8 cellular contexts compared by ENCODE assay signal in genomic region chr2:28751102-28751955, GRCh38. TPM values are rescaled to one million over a fixed set of nuclear protein-coding genes. Genes with fewer than 3 reads are reported as not detected.
DNase-seq lines count a peak whose midpoint lies in the region; TF ChIP-seq lines count a peak whose summit lies in the region.

Gene PPP1CB, plus strand, starts transcription at chr2:28751830. Its CDS starts 295 bp downstream, at chr2:28752125.

- CTCF ChIA-PET in RWPE1 (lab: Yijun Ruan, JAX), result interaction anchor here (0.6 to 2.1 kb wide), 3 partner anchors 141 to 184 kb away, joined by 3 to 16 read pairs (median 5); no protein-coding TSS in a partner anchor

- H3K4me3 Mint-ChIP-seq in activated T-helper 2 cell treated with anti-CD3 and anti-CD28 coated beads, Interferon-gamma antibody, Interleukin-2, Interleukin-4, amounts not matched to agents 10 μg/mL and 5 μg/mL and 100 μg/mL, durations not matched to agents 14 hours and 24 hours and 36 hours (ENCODE audit: low read depth), result peak within 1 kb of the TSS; percentile 90
- H3K4me3 Mint-ChIP-seq in nephron, result peak within 1 kb of the TSS; percentile 94 to 98 (median 95)
- H3K4me3 Mint-ChIP-seq in stimulated activated naive CD8-positive, alpha-beta T cell treated with anti-CD3 and anti-CD28 coated beads, Interleukin-15, Interleukin-2, amounts not matched to agents 100 ng/mL and 50 ng/mL, for 24 hours, result peak within 1 kb of the TSS; percentile 98

- no peaks in the 10 kb centered on the region for H3K9me3 Mint-ChIP-seq in activated T-helper 2 cell treated with anti-CD3 and anti-CD28 coated beads, Interferon-gamma antibody, Interleukin-2, Interleukin-4, amounts not matched to agents 10 μg/mL and 5 μg/mL and 100 μg/mL, durations not matched to agents 14 hours and 24 hours and 36 hours
- H3K9me3 Mint-ChIP-seq in nephron, result no peaks in the 10 kb centered on the region
- no peaks in the 10 kb centered on the region for H3K9me3 Mint-ChIP-seq in stimulated activated naive CD8-positive, alpha-beta T cell treated with anti-CD3 and anti-CD28 coated beads, Interleukin-15, Interleukin-2, amounts not matched to agents 100 ng/mL and 50 ng/mL, for 24 hours

- peak within 1 kb of the TSS; percentile 96 for H3K27ac Mint-ChIP-seq in activated T-helper 2 cell treated with anti-CD3 and anti-CD28 coated beads, Interferon-gamma antibody, Interleukin-2, Interleukin-4, amounts not matched to agents 10 μg/mL and 5 μg/mL and 100 μg/mL, durations not matched to agents 14 hours and 24 hours and 36 hours
- peak within 1 kb of the TSS; percentile 98 to 100 (median 99) for H3K27ac Mint-ChIP-seq in nephron
- H3K27ac Mint-ChIP-seq in stimulated activated naive CD8-positive, alpha-beta T cell treated with anti-CD3 and anti-CD28 coated beads, Interleukin-15, Interleukin-2, amounts not matched to agents 100 ng/mL and 50 ng/mL, for 24 hours, result peak within 1 kb of the TSS; percentile 97

- DNase-seq in ELF-1 (ENCODE audit: low read depth, low spot score), result peak; percentile 94
- peak; percentile 86 for DNase-seq in H4 (ENCODE audit: low spot score)
- DNase-seq in LNCaP clone FGC (ENCODE audit: low read depth), result peak; percentile 85
- DNase-seq in RWPE1 (ENCODE audit: low spot score), result peak; percentile 89
- DNase-seq in activated T-helper 2 cell treated with anti-CD3 and anti-CD28 coated beads, Interferon-gamma antibody, Interleukin-2, Interleukin-4, amounts not matched to agents 10 μg/mL and 5 μg/mL and 100 μg/mL, durations not matched to agents 14 hours and 24 hours and 36 hours (ENCODE audit: low spot score), result peak; percentile 97
- peak; percentile 92 for DNase-seq in fibroblast of peridontal ligament (ENCODE audit: extremely low read depth)

- H3K27ac ChIP-seq in RWPE1, result peak within 1 kb of the TSS; percentile 97

- peaks cover 40% of the 10 kb centered on the region for H3K36me3 Mint-ChIP-seq in activated T-helper 2 cell treated with anti-CD3 and anti-CD28 coated beads, Interferon-gamma antibody, Interleukin-2, Interleukin-4, amounts not matched to agents 10 μg/mL and 5 μg/mL and 100 μg/mL, durations not matched to agents 14 hours and 24 hours and 36 hours (ENCODE audit: low read depth)
- no peaks in the 10 kb centered on the region for H3K36me3 Mint-ChIP-seq in nephron (ENCODE audit: low read depth)
- H3K36me3 Mint-ChIP-seq in stimulated activated naive CD8-positive, alpha-beta T cell treated with anti-CD3 and anti-CD28 coated beads, Interleukin-15, Interleukin-2, amounts not matched to agents 100 ng/mL and 50 ng/mL, for 24 hours (ENCODE audit: low read depth), result peaks cover 26% of the 10 kb centered on the region

- no peaks in the 10 kb centered on the region for H3K27me3 Mint-ChIP-seq in activated T-helper 2 cell treated with anti-CD3 and anti-CD28 coated beads, Interferon-gamma antibody, Interleukin-2, Interleukin-4, amounts not matched to agents 10 μg/mL and 5 μg/mL and 100 μg/mL, durations not matched to agents 14 hours and 24 hours and 36 hours (ENCODE audit: low read depth)
- no peaks in the 10 kb centered on the region for H3K27me3 Mint-ChIP-seq in nephron (ENCODE audit: low read depth)
- H3K27me3 Mint-ChIP-seq in stimulated activated naive CD8-positive, alpha-beta T cell treated with anti-CD3 and anti-CD28 coated beads, Interleukin-15, Interleukin-2, amounts not matched to agents 100 ng/mL and 50 ng/mL, for 24 hours, result no peaks in the 10 kb centered on the region

- peak within 1 kb of the TSS; percentile 86 for H3K4me3 ChIP-seq in LNCaP clone FGC (ENCODE audit: low read depth, low read length)

- intact Hi-C loops in activated T-helper 2 cell treated with anti-CD3 and anti-CD28 coated beads, Interferon-gamma antibody, Interleukin-2, Interleukin-4, amounts not matched to agents 10 μg/mL and 5 μg/mL and 100 μg/mL, durations not matched to agents 14 hours and 24 hours and 36 hours (cut with micrococcal nuclease), result loop anchor here (1.0 to 2.0 kb wide), 3 partner anchors 70 to 136 kb away; no protein-coding TSS in a partner anchor

- H3K4me1 Mint-ChIP-seq in activated T-helper 2 cell treated with anti-CD3 and anti-CD28 coated beads, Interferon-gamma antibody, Interleukin-2, Interleukin-4, amounts not matched to agents 10 μg/mL and 5 μg/mL and 100 μg/mL, durations not matched to agents 14 hours and 24 hours and 36 hours (ENCODE audit: low read depth), result peaks cover 43% of the 10 kb centered on the region
- peaks cover 53% of the 10 kb centered on the region for H3K4me1 Mint-ChIP-seq in nephron
- peaks cover 66% of the 10 kb centered on the region for H3K4me1 Mint-ChIP-seq in stimulated activated naive CD8-positive, alpha-beta T cell treated with anti-CD3 and anti-CD28 coated beads, Interleukin-15, Interleukin-2, amounts not matched to agents 100 ng/mL and 50 ng/mL, for 24 hours (ENCODE audit: low read depth)

- POLR2A ChIA-PET in RWPE1 (lab: Yijun Ruan, JAX; ENCODE audit: low non-redundant PET), result interaction anchor here (0.7 to 0.9 kb wide), 3 partner anchors 59 to 157 kb away, joined by 3 to 5 read pairs (median 3); no protein-coding TSS in a partner anchor

- peak; percentile 53 for TF ChIP-seq CTCF in LNCaP clone FGC (IDR thresholded peaks at IDR 0.05; ENCODE audit: control insufficient read depth, extremely low read depth, insufficient read depth)
- TF ChIP-seq CTCF in RWPE1 (conservative IDR thresholded peaks at IDR 0.05; ENCODE audit: low read depth), result peak; percentile 17; the same call in 1 of the 2 replicates
- peak in 1 of 3 experiments; percentile 36 for TF ChIP-seq CTCF in nephron (IDR thresholded peaks at IDR 0.05; ENCODE audit: unreplicated experiment in 3 of 3)

RNA-seq across cellular contexts. Expression of gene PPP1CB, which starts in this region (rescaled TPM):
- total RNA-seq in H4 (2014; rRNA removed; shearing (Covaris generic)), result 76.5 and 96.0 TPM in 2 replicates
- 253 and 272 TPM in 2 replicates for total RNA-seq in activated T-helper 2 cell treated with anti-CD3 and anti-CD28 coated beads, Interferon-gamma antibody, Interleukin-2, Interleukin-4, amounts not matched to agents 10 μg/mL and 5 μg/mL and 100 μg/mL, durations not matched to agents 14 hours and 24 hours and 36 hours

Comparison
In these comparisons a context has a peak if more than half of its experiments do, and no peak if none do; other contexts are left out.
1. Peak in every context shown above with its lines: DNase-seq, H3K4me3 ChIP-seq and H3K27ac ChIP-seq.